Comparison of ENCODE assay signal across 25 cellular contexts in genomic region chr3:171068658-171069057, GRCh38. TPM values are rescaled to one million over a fixed set of nuclear protein-coding genes. Genes with fewer than 3 reads are reported as not detected.
"Had no signal": no experiment of that assay in that cellular context is flagged by ENCODE, and none has a peak within 500 bp of the region (broad histone marks: within the 10 kb centered on the region; RNA-seq: fewer than 3 reads in every experiment).

No MANE protein-coding gene starts in this region.

- H3K27ac ChIP-seq: breast epithelium, SJSA1 had no signal

- H3K9me3 ChIP-seq: breast epithelium, SJSA1 had no signal

- H3K4me3 Mint-ChIP-seq: activated B cell treated with CpG ODN at 0.5 μM for 24 hours; activated CD4-positive, alpha-beta T cell treated with anti-CD3 and anti-CD28 coated beads, Interleukin-2, amount 10 ng/mL, durations not matched to agents 24 days and 14 days; activated CD8-positive, alpha-beta memory T cell treated with anti-CD3 and anti-CD28 coated beads, Interleukin-2, amount 10 ng/mL, durations not matched to agents 7 days and 5 days; activated T-cell treated with anti-CD3 and anti-CD28 coated beads, Interleukin-2, amount 50 U/mL, for 24 hours; activated T-helper 1 cell treated with anti-CD3 and anti-CD28 coated beads, Interleukin-12 subunit alpha, Interleukin-12 subunit beta, Interleukin-2, Interleukin-4 antibody, amounts not matched to agents 30 ng/mL and 10 ng/mL and 1 ng/mL, durations not matched to agents 14 hours and 24 hours and 36 hours; T-helper 1 cell treated with Interleukin-12 subunit alpha and Interleukin-12 subunit beta and Interleukin-4 antibody, amounts not matched to agents 30 μg/mL and 1 μg/mL, for 36 hours had no signal

- H3K4me1 ChIP-seq: breast epithelium, SJSA1 had no signal

- DNase-seq: activated B cell treated with CpG ODN at 0.5 μM for 24 hours; activated CD4-positive, alpha-beta T cell treated with anti-CD3 and anti-CD28 coated beads for 1 hour; activated CD4-positive, alpha-beta T cell treated with anti-CD3 and anti-CD28 coated beads, Interleukin-2, amount 10 ng/mL, durations not matched to agents 24 days and 14 days; activated CD4-positive, alpha-beta T cell treated with anti-CD3 and anti-CD28 coated beads, Interleukin-2, amount 50 U/mL, for 48 hours; activated CD8-positive, alpha-beta memory T cell treated with anti-CD3 and anti-CD28 coated beads, Interleukin-2, amount 10 ng/mL, durations not matched to agents 7 days and 5 days; activated effector memory CD4-positive, alpha-beta T cell treated with Interleukin-2 at 50 U/mL for 16 hours; activated naive CD4-positive, alpha-beta T cell; activated T-cell treated with anti-CD3 and anti-CD28 coated beads, Interleukin-2, amount 50 U/mL, for 24 hours; central memory CD4-positive, alpha-beta T cell; Karpas-422; MM.1S; NCI-H1105; NCI-H1436 treated with DMSO at 0.1 percent for 48 hours; NCI-H187; NCI-H2081; NCI-H446; NCI-H524; SHP77; T-helper 9 cell had no signal

- H3K4me3 ChIP-seq: breast epithelium, SJSA1 had no signal

- H3K36me3 ChIP-seq: breast epithelium, SJSA1 had no signal

- ATAC-seq: activated CD8-positive, alpha-beta memory T cell treated with anti-CD3 and anti-CD28 coated beads, Interleukin-2, amount 10 ng/mL, durations not matched to agents 7 days and 5 days; activated naive CD4-positive, alpha-beta T cell treated with anti-CD3 and anti-CD28 coated beads, Interleukin-2, amount 50 U/mL, for 72 hours; SK-N-SH treated with all-trans-retinoic acid at 6 μM for 48 hours had no signal

- H3K4me1 Mint-ChIP-seq: activated B cell treated with CpG ODN at 0.5 μM for 24 hours; activated CD4-positive, alpha-beta T cell treated with anti-CD3 and anti-CD28 coated beads, Interleukin-2, amount 10 ng/mL, durations not matched to agents 24 days and 14 days; activated CD8-positive, alpha-beta memory T cell treated with anti-CD3 and anti-CD28 coated beads, Interleukin-2, amount 10 ng/mL, durations not matched to agents 7 days and 5 days had no signal

- H3K27me3 Mint-ChIP-seq: activated B cell treated with CpG ODN at 0.5 μM for 24 hours; activated CD4-positive, alpha-beta T cell treated with anti-CD3 and anti-CD28 coated beads, Interleukin-2, amount 10 ng/mL, durations not matched to agents 24 days and 14 days; activated CD8-positive, alpha-beta memory T cell treated with anti-CD3 and anti-CD28 coated beads, Interleukin-2, amount 10 ng/mL, durations not matched to agents 7 days and 5 days; activated T-cell treated with anti-CD3 and anti-CD28 coated beads, Interleukin-2, amount 50 U/mL, for 24 hours had no signal

- H3K9me3 Mint-ChIP-seq: activated B cell treated with CpG ODN at 0.5 μM for 24 hours; activated T-cell treated with anti-CD3 and anti-CD28 coated beads, Interleukin-2, amount 50 U/mL, for 24 hours; activated T-helper 1 cell treated with anti-CD3 and anti-CD28 coated beads, Interleukin-12 subunit alpha, Interleukin-12 subunit beta, Interleukin-2, Interleukin-4 antibody, amounts not matched to agents 30 ng/mL and 10 ng/mL and 1 ng/mL, durations not matched to agents 14 hours and 24 hours and 36 hours; T-helper 1 cell treated with Interleukin-12 subunit alpha and Interleukin-12 subunit beta and Interleukin-4 antibody, amounts not matched to agents 30 μg/mL and 1 μg/mL, for 36 hours had no signal

- H3K27me3 ChIP-seq: breast epithelium, SJSA1 had no signal

- H3K27ac Mint-ChIP-seq: activated B cell treated with CpG ODN at 0.5 μM for 24 hours; activated CD4-positive, alpha-beta T cell treated with anti-CD3 and anti-CD28 coated beads, Interleukin-2, amount 10 ng/mL, durations not matched to agents 24 days and 14 days; activated CD8-positive, alpha-beta memory T cell treated with anti-CD3 and anti-CD28 coated beads, Interleukin-2, amount 10 ng/mL, durations not matched to agents 7 days and 5 days; activated naive CD4-positive, alpha-beta T cell treated with anti-CD3 and anti-CD28 coated beads, Interleukin-2, amount 50 U/mL, for 72 hours; activated T-cell treated with anti-CD3 and anti-CD28 coated beads, Interleukin-2, amount 50 U/mL, for 24 hours; activated T-helper 1 cell treated with anti-CD3 and anti-CD28 coated beads, Interleukin-12 subunit alpha, Interleukin-12 subunit beta, Interleukin-2, Interleukin-4 antibody, amounts not matched to agents 30 ng/mL and 10 ng/mL and 1 ng/mL, durations not matched to agents 14 hours and 24 hours and 36 hours; T-helper 1 cell treated with Interleukin-12 subunit alpha and Interleukin-12 subunit beta and Interleukin-4 antibody, amounts not matched to agents 30 μg/mL and 1 μg/mL, for 36 hours had no signal

RNA-seq across cellular contexts. Expression of gene SLC2A2, which starts 42.1 kb away (rescaled TPM):
- total RNA-seq: activated B cell treated with CpG ODN at 0.5 μM for 24 hours; activated CD4-positive, alpha-beta T cell treated with anti-CD3 and anti-CD28 coated beads, Interleukin-2, amount 10 ng/mL, durations not matched to agents 24 days and 14 days; activated CD8-positive, alpha-beta memory T cell treated with anti-CD3 and anti-CD28 coated beads, Interleukin-2, amount 10 ng/mL, durations not matched to agents 7 days and 5 days; activated naive CD4-positive, alpha-beta T cell treated with anti-CD3 and anti-CD28 coated beads, Interleukin-2, amount 50 U/mL, for 72 hours; activated T-helper 1 cell treated with anti-CD3 and anti-CD28 coated beads, Interleukin-12 subunit alpha, Interleukin-12 subunit beta, Interleukin-2, Interleukin-4 antibody, amounts not matched to agents 30 ng/mL and 10 ng/mL and 1 ng/mL, durations not matched to agents 14 hours and 24 hours and 36 hours; breast epithelium; SJSA1 had no signal
